Comparison of ENCODE assay signal across 8 cellular contexts in genomic region chr7:158829021-158829341, GRCh38. TPM values are rescaled to one million over a fixed set of nuclear protein-coding genes. Genes with fewer than 3 reads are reported as not detected.
DNase-seq lines count a peak whose midpoint lies in the region; ATAC-seq and TF ChIP-seq lines count a peak whose summit lies in the region.

No MANE protein-coding gene starts in this region.

- 0% methylated on average over 38 of the region's 38 CpGs for WGBS in sigmoid colon, 2 donors

- peaks cover 9% of the 10 kb centered on the region; the same call in 1 of the 2 replicates for H4K20me1 ChIP-seq in DND-41 (ENCODE audit: insufficient read depth, low read length)

- TF ChIP-seq CTCF in DND-41 (IDR thresholded peaks at IDR 0.05; ENCODE audit: borderline replicate concordance, extremely low read depth, low read length, poor library complexity, severe bottlenecking) (no peak), sigmoid colon (IDR thresholded peaks at IDR 0.05) (no peak)

- ATAC-seq in DND-41 (ENCODE audit: insufficient read depth, low read depth) (peak; percentile 57), GM19455 (IDR thresholded peaks at IDR 0.05; ENCODE audit: unreplicated experiment) (peak; percentile 57), HG03469 (IDR thresholded peaks at IDR 0.05; ENCODE audit: unreplicated experiment) (peak; percentile 44)

- H3K4me1 ChIP-seq in DND-41 (ENCODE audit: insufficient read depth, low read length) (peaks cover 49% of the 10 kb centered on the region), iPS-15b (ENCODE audit: control insufficient read depth, insufficient read depth, low read length) (peaks cover 12% of the 10 kb centered on the region), sigmoid colon (peaks cover 0 to 39% (median 37%) of the 10 kb centered on the region in 4 donors)

- H3K79me2 ChIP-seq in DND-41 (ENCODE audit: insufficient read depth, low read length) = peaks cover 53% of the 10 kb centered on the region

- H3K9me3 ChIP-seq in DND-41 (ENCODE audit: insufficient read depth, low read length, severe bottlenecking) (no peaks in the 10 kb centered on the region), iPS-15b (ENCODE audit: control insufficient read depth, insufficient read depth, low read length) (no peaks in the 10 kb centered on the region), sigmoid colon (no peaks in the 10 kb centered on the region)

- no peak for TF ChIP-seq POLR2A in sigmoid colon (IDR thresholded peaks at IDR 0.05)

- H3K9ac ChIP-seq in DND-41 (ENCODE audit: low read depth, low read length) (peak overlapping the region; percentile 97), iPS-15b (ENCODE audit: low read depth, low read length) (peak overlapping the region; percentile 66)

- H3K27me3 ChIP-seq in DND-41 (ENCODE audit: insufficient read depth, low read length, poor library complexity) = no peaks in the 10 kb centered on the region
- peaks cover 8% of the 10 kb centered on the region for H3K27me3 ChIP-seq in iPS-15b (ENCODE audit: control insufficient read depth, insufficient read depth, low read length)
- no peaks in the 10 kb centered on the region for H3K27me3 ChIP-seq in sigmoid colon

- peak overlapping the region; percentile 86 for H3K27ac ChIP-seq in DND-41 (ENCODE audit: low read length)
- peak overlapping the region; percentile 96 to 100 (median 98) for H3K27ac ChIP-seq in sigmoid colon

- peaks cover 8% of the 10 kb centered on the region for H3K36me3 ChIP-seq in DND-41 (ENCODE audit: insufficient read depth, low read length)
- H3K36me3 ChIP-seq in iPS-15b (ENCODE audit: control insufficient read depth, insufficient read depth, low read length) = no peaks in the 10 kb centered on the region
- peaks cover 0 to 5% (median 0%) of the 10 kb centered on the region in 4 donors for H3K36me3 ChIP-seq in sigmoid colon

- DNase-seq in DND-41 (peak; percentile 71), RKO (ENCODE audit: low spot score) (peak; percentile 86), astrocyte of the hippocampus (ENCODE audit: low read depth, low spot score) (peak; percentile 91), sigmoid colon (no peak), NOMO-1 treated with dmso at 0.1 percent for 144 hours (lab: John Stamatoyannopoulos, UW; ENCODE audit: unreplicated experiment) (no peak)

- peak overlapping the region; percentile 48; the same call in 1 of the 2 replicates for H2AFZ ChIP-seq in DND-41 (ENCODE audit: low read depth, low read length)

- H3K4me2 ChIP-seq in DND-41 (ENCODE audit: insufficient read depth, low read length) = peak overlapping the region; percentile 75

- no peak for TF ChIP-seq EP300 in sigmoid colon (IDR thresholded peaks at IDR 0.05)

- peak overlapping the region; percentile 76 to 94 for H3K4me3 ChIP-seq in DND-41 (ENCODE audit: low read depth in 1 of 2, low read length in 2 of 2)
- peak overlapping the region; percentile 81 for H3K4me3 ChIP-seq in iPS-15b (ENCODE audit: low read depth, low read length)
- peak overlapping the region; percentile 85 to 98 (median 92) for H3K4me3 ChIP-seq in sigmoid colon

- intact Hi-C loops in sigmoid colon (cut with DNase I) = loop anchor here (1.0 to 2.0 kb wide), 3 partner anchors 14 to 47 kb away; no protein-coding TSS in a partner anchor

RNA-seq across cellular contexts. Expression of gene ESYT2, which starts 0.3 kb away (rescaled TPM):
- 100 to 1,000 TPM; 105 to 127 (median 119) TPM for total RNA-seq in sigmoid colon
- 10 to 100 TPM in 2 of 3 donors, 1 to 10 TPM in 1; 6.9 to 38.6 (median 11.4) TPM for polyA plus RNA-seq in sigmoid colon

RNA-seq across cellular contexts. Expression of gene DYNC2I1, which starts 27.4 kb away (rescaled TPM):
- total RNA-seq in sigmoid colon = 10 to 100 TPM; 22.1 to 35.3 (median 26.9) TPM
- polyA plus RNA-seq in sigmoid colon = 100 to 1,000 TPM in 1 of 3 donors, 1 to 10 TPM in 2; 8.7 to 107 (median 9.6) TPM

Comparison
In these comparisons a context has a peak if more than half of its experiments do, and no peak if none do; other contexts are left out.
1. DNase-seq: peak in DND-41 (single experiment), RKO (single experiment) and astrocyte of the hippocampus (single experiment); none in sigmoid colon (single experiment) and NOMO-1 treated with dmso at 0.1 percent for 144 hours (single experiment).
2. Peak in every context shown above with its lines, with median percentiles within 50 percentile points of each other: ATAC-seq and H3K4me3 ChIP-seq.